ENCODE assay signal across 11 cellular contexts in genomic region chr6:30100154-30100553, GRCh38. TPM values are rescaled to one million over a fixed set of nuclear protein-coding genes. Genes with fewer than 3 reads are reported as not detected.
DNase-seq lines count a peak whose midpoint lies in the region; ATAC-seq, FAIRE-seq and TF ChIP-seq lines count a peak whose summit lies in the region.
"Had no signal": no experiment of that assay in that cellular context is flagged by ENCODE, and none has a peak within 500 bp of the region (broad histone marks: within the 10 kb centered on the region; RNA-seq: fewer than 3 reads in every experiment).

No MANE protein-coding gene starts in this region.

- TF ChIP-seq CTCF in RWPE2 (IDR thresholded peaks at IDR 0.05; ENCODE audit: poor library complexity, severe bottlenecking) (no peak), epithelial cell of esophagus (IDR thresholded peaks at IDR 0.05; ENCODE audit: insufficient read depth, low read depth, low read length, missing control alignments) (no peak)

- H3K36me3 Mint-ChIP-seq in T-helper 2 cell treated with Interferon-gamma antibody and Interleukin-4, amounts not matched to agents 5 μg/mL and 100 μg/mL, for 36 hours (ENCODE audit: low read depth), result no peaks in the 10 kb centered on the region

- no peaks in the 10 kb centered on the region for H3K9me3 ChIP-seq in RWPE2 (ENCODE audit: severe bottlenecking)
- no peaks in the 10 kb centered on the region for H3K9me3 ChIP-seq in skeletal muscle satellite cell (replicated peaks; ENCODE audit: low read length)
- H3K9me3 ChIP-seq: thoracic aorta had no signal

- H3K4me1 ChIP-seq in RWPE2 (ENCODE audit: insufficient read depth, poor library complexity, severe bottlenecking) (peaks cover 12% of the 10 kb centered on the region), skeletal muscle satellite cell (ENCODE audit: control insufficient read depth, insufficient read depth, low read length) (peaks cover 38% of the 10 kb centered on the region)

- no peak for DNase-seq in T-helper 2 cell treated with Interferon-gamma antibody and Interleukin-4, amounts not matched to agents 5 μg/mL and 100 μg/mL, for 36 hours (ENCODE audit: low spot score)
- DNase-seq in T-helper 2 cell (no peak), RWPE2 (ENCODE audit: low spot score) (no peak), epithelial cell of esophagus (ENCODE audit: low read depth) (no peak), urothelium cell line (ENCODE audit: low spot score) (no peak)
- DNase-seq: DMS79 had no signal

- peaks cover 80% of the 10 kb centered on the region for H3K27me3 Mint-ChIP-seq in T-helper 2 cell treated with Interferon-gamma antibody and Interleukin-4, amounts not matched to agents 5 μg/mL and 100 μg/mL, for 36 hours (ENCODE audit: low read depth)

- H3K9me3 Mint-ChIP-seq in T-helper 2 cell treated with Interferon-gamma antibody and Interleukin-4, amounts not matched to agents 5 μg/mL and 100 μg/mL, for 36 hours, result no peaks in the 10 kb centered on the region

- no peak overlapping the region for H3K4me3 ChIP-seq in RWPE2 (ENCODE audit: severe bottlenecking)
- H3K4me3 ChIP-seq in epithelial cell of esophagus (ENCODE audit: low read length), result peak overlapping the region; percentile 56
- H3K4me3 ChIP-seq in skeletal muscle satellite cell (ENCODE audit: low read length), result no peak overlapping the region

- H3K4me2 ChIP-seq in skeletal muscle satellite cell (ENCODE audit: low read length), result peak overlapping the region; percentile 83

- H3K27me3 ChIP-seq in RWPE2 (ENCODE audit: insufficient read depth, poor library complexity, severe bottlenecking) (no peaks in the 10 kb centered on the region), skeletal muscle satellite cell (ENCODE audit: control insufficient read depth, insufficient read depth, low read length) (peaks cover 75% of the 10 kb centered on the region)

- H3K9ac ChIP-seq in skeletal muscle satellite cell (ENCODE audit: low read depth, low read length), result no peak overlapping the region

- FAIRE-seq in urothelium cell line (lab: Jason Lieb, UNC), result no peak

- H3K27ac ChIP-seq in RWPE2 (ENCODE audit: poor library complexity, severe bottlenecking), result peak overlapping the region; percentile 40

- H3K36me3 ChIP-seq in RWPE2 (ENCODE audit: low read depth) (no peaks in the 10 kb centered on the region), skeletal muscle satellite cell (ENCODE audit: insufficient read depth, low read length) (no peaks in the 10 kb centered on the region)
- H3K36me3 ChIP-seq: thoracic aorta had no signal

- no peak for ATAC-seq in RWPE2 (ENCODE audit: low read depth)
- ATAC-seq in GM21528 (IDR thresholded peaks at IDR 0.05; ENCODE audit: low FRiP score, unreplicated experiment), result no peak
- ATAC-seq in HG02885 (IDR thresholded peaks at IDR 0.05; ENCODE audit: poor library complexity, unreplicated experiment), result no peak

- H3K27ac Mint-ChIP-seq in T-helper 2 cell treated with Interferon-gamma antibody and Interleukin-4, amounts not matched to agents 5 μg/mL and 100 μg/mL, for 36 hours, result no peak overlapping the region

- H3K4me3 Mint-ChIP-seq in T-helper 2 cell treated with Interferon-gamma antibody and Interleukin-4, amounts not matched to agents 5 μg/mL and 100 μg/mL, for 36 hours, result peak overlapping the region; percentile 50

- H3K4me1 Mint-ChIP-seq in T-helper 2 cell treated with Interferon-gamma antibody and Interleukin-4, amounts not matched to agents 5 μg/mL and 100 μg/mL, for 36 hours (ENCODE audit: low read depth), result peaks cover 31% of the 10 kb centered on the region

RNA-seq across cellular contexts. Expression of gene TRIM31, which starts 12.7 kb away (rescaled TPM):
- not detected in 2 replicates for total RNA-seq in skeletal muscle satellite cell (2012; rRNA removed)
- total RNA-seq: A172 had no signal

RNA-seq across cellular contexts. Expression of gene RNF39, which starts 24.6 kb away (rescaled TPM):
- not detected in 2 replicates for total RNA-seq in skeletal muscle satellite cell (2012; rRNA removed)
- total RNA-seq: A172, thoracic aorta had no signal

RNA-seq across cellular contexts. Expression of gene PPP1R11, which starts 33.2 kb away (rescaled TPM):
- total RNA-seq in skeletal muscle satellite cell (2012; rRNA removed), result 29.4 and 38.9 TPM in 2 replicates

RNA-seq across cellular contexts. Expression of gene TRIM40, which starts 35.8 kb away (rescaled TPM):
- total RNA-seq in skeletal muscle satellite cell (2012; rRNA removed), result not detected in 2 replicates
- total RNA-seq: A172, thoracic aorta had no signal

RNA-seq across cellular contexts. Expression of gene POLR1H, which starts 39.1 kb away (rescaled TPM):
- total RNA-seq in skeletal muscle satellite cell (2012; rRNA removed), result 36.5 and 44.1 TPM in 2 replicates
